In genomic region chr16:50741225-50741807, GRCh38 we compare ENCODE assay signal across 8 cellular contexts. TPM values are rescaled to one million over a fixed set of nuclear protein-coding genes. Genes with fewer than 3 reads are reported as not detected.
DNase-seq lines count a peak whose midpoint lies in the region; ATAC-seq and TF ChIP-seq lines count a peak whose summit lies in the region.

No MANE protein-coding gene starts in this region.

- H3K4me2 ChIP-seq in SU-DHL-6 (ENCODE audit: low read depth, low read length, poor library complexity, severe bottlenecking), result peak overlapping the region; percentile 61

- ATAC-seq in GM19455 (IDR thresholded peaks at IDR 0.05; ENCODE audit: unreplicated experiment) (peak; percentile 8), sciatic nerve (no peak), GM18519 (IDR thresholded peaks at IDR 0.05; ENCODE audit: low FRiP score, unreplicated experiment) (no peak), GM21825 (IDR thresholded peaks at IDR 0.05; ENCODE audit: unreplicated experiment) (no peak)

- peak overlapping the region; percentile 73 for H2AFZ ChIP-seq in SU-DHL-6 (ENCODE audit: low read depth, low read length, severe bottlenecking)

- H3F3A ChIP-seq in SU-DHL-6 (ENCODE audit: insufficient read depth), result no peaks in the 10 kb centered on the region

- H3K27ac ChIP-seq in 22Rv1 (peak overlapping the region; percentile 49), SU-DHL-6 (ENCODE audit: low read depth, low read length) (no peak overlapping the region)

- no peaks in the 10 kb centered on the region for H3K36me3 ChIP-seq in SU-DHL-6 (ENCODE audit: low read length)

- H3K4me3 ChIP-seq in SU-DHL-6 (ENCODE audit: insufficient read depth, low read length, poor library complexity, severe bottlenecking), result peak overlapping the region; percentile 44
- H3K4me3 ChIP-seq in foreskin fibroblast (ENCODE audit: low read depth in 1 of 2, low read length in 2 of 2), result peak overlapping the region; percentile 40 to 62

- TF ChIP-seq CTCF in 22Rv1 (IDR thresholded peaks at IDR 0.05), result no peak
- no peak for TF ChIP-seq CTCF in SU-DHL-6 (IDR thresholded peaks at IDR 0.05; ENCODE audit: insufficient read depth, low read length, poor library complexity, severe bottlenecking)
- no peak for TF ChIP-seq CTCF in foreskin fibroblast (IDR thresholded peaks at IDR 0.05; ENCODE audit: low read depth, low read length)

- no peaks in the 10 kb centered on the region for H3K79me2 ChIP-seq in SU-DHL-6 (ENCODE audit: insufficient read depth, low read length)

- no peaks in the 10 kb centered on the region for H3K9me2 ChIP-seq in SU-DHL-6 (replicated peaks; ENCODE audit: insufficient read depth, low read length)

- intact Hi-C loops in sciatic nerve (cut with DNase I), result no loop called here

- no peaks in the 10 kb centered on the region for H3K27me3 ChIP-seq in SU-DHL-6 (ENCODE audit: low read length)

- H4K20me1 ChIP-seq in SU-DHL-6 (ENCODE audit: low read depth, low read length), result no peaks in the 10 kb centered on the region

- H3K9ac ChIP-seq in SU-DHL-6 (ENCODE audit: low read length), result peak overlapping the region; percentile 44

- no peaks in the 10 kb centered on the region for H3K9me3 ChIP-seq in SU-DHL-6 (ENCODE audit: insufficient read depth, low read length)

- DNase-seq in foreskin fibroblast (peak in 1 of 2 donors; percentile 40), sciatic nerve (ENCODE audit: low spot score) (peak; percentile 67), glomerular visceral epithelial cell (ENCODE audit: extremely low spot score) (no peak)

RNA-seq across cellular contexts. Expression of gene CYLD, which starts 0.6 kb away (rescaled TPM):
- 52.2 TPM for total RNA-seq in sciatic nerve

RNA-seq across cellular contexts. Expression of gene NOD2, which starts 47.9 kb away (rescaled TPM):
- total RNA-seq in sciatic nerve, result 4.3 TPM
